1 cellular context compared by ENCODE assay signal in genomic region chr6:43052842-43053544, GRCh38.
TF ChIP-seq lines count a peak whose summit lies in the region.

No MANE protein-coding gene starts in this region.

TF ChIP-seq in A549, 52 proteins besides CTCF, POLR2A, EP300 and RAD21 (continued from another document):
- TF ChIP-seq USF2 (IDR thresholded peaks at IDR 0.05) = no peak
- TF ChIP-seq TFCP2L1 (CRISPR knock-in tag; IDR thresholded peaks at IDR 0.05) = no peak
- no peak for TF ChIP-seq MAZ (IDR thresholded peaks at IDR 0.05; ENCODE audit: borderline replicate concordance, low read depth, low read length)
- no peak for TF ChIP-seq HOXB5 (CRISPR knock-in tag; IDR thresholded peaks at IDR 0.05)
- TF ChIP-seq ZFP36 (IDR thresholded peaks at IDR 0.05; ENCODE audit: borderline replicate concordance, partially characterized antibody) = no peak
- no peak for TF ChIP-seq E2F6 (IDR thresholded peaks at IDR 0.05; ENCODE audit: borderline replicate concordance, low read depth)
- TF ChIP-seq BHLHE40 (IDR thresholded peaks at IDR 0.05; ENCODE audit: low read depth, low read length) = no peak
- no peak for TF ChIP-seq FOSB (CRISPR knock-in tag; IDR thresholded peaks at IDR 0.05)
- no peak for TF ChIP-seq CHD4 (IDR thresholded peaks at IDR 0.05; ENCODE audit: borderline replicate concordance)
- no peak for TF ChIP-seq MYC (IDR thresholded peaks at IDR 0.05; ENCODE audit: borderline replicate concordance, low read length)
- no peak for TF ChIP-seq SMC3 (IDR thresholded peaks at IDR 0.05)
- TF ChIP-seq CBX2 (IDR thresholded peaks at IDR 0.05; ENCODE audit: borderline replicate concordance, low read depth) = no peak
- TF ChIP-seq, protein P1, sequence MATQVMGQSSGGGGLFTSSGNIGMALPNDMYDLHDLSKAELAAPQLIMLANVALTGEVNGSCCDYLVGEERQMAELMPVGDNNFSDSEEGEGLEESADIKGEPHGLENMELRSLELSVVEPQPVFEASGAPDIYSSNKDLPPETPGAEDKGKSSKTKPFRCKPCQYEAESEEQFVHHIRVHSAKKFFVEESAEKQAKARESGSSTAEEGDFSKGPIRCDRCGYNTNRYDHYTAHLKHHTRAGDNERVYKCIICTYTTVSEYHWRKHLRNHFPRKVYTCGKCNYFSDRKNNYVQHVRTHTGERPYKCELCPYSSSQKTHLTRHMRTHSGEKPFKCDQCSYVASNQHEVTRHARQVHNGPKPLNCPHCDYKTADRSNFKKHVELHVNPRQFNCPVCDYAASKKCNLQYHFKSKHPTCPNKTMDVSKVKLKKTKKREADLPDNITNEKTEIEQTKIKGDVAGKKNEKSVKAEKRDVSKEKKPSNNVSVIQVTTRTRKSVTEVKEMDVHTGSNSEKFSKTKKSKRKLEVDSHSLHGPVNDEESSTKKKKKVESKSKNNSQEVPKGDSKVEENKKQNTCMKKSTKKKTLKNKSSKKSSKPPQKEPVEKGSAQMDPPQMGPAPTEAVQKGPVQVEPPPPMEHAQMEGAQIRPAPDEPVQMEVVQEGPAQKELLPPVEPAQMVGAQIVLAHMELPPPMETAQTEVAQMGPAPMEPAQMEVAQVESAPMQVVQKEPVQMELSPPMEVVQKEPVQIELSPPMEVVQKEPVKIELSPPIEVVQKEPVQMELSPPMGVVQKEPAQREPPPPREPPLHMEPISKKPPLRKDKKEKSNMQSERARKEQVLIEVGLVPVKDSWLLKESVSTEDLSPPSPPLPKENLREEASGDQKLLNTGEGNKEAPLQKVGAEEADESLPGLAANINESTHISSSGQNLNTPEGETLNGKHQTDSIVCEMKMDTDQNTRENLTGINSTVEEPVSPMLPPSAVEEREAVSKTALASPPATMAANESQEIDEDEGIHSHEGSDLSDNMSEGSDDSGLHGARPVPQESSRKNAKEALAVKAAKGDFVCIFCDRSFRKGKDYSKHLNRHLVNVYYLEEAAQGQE (IDR thresholded peaks at IDR 0.05) = no peak
- TF ChIP-seq NFE2L2 (conservative IDR thresholded peaks at IDR 0.05; ENCODE audit: low read length) = no peak
- TF ChIP-seq RARB (CRISPR knock-in tag; IDR thresholded peaks at IDR 0.05) = no peak
- no peak for TF ChIP-seq RNF2 (IDR thresholded peaks at IDR 0.05; ENCODE audit: borderline replicate concordance, low read depth)
- TF ChIP-seq, protein P2, sequence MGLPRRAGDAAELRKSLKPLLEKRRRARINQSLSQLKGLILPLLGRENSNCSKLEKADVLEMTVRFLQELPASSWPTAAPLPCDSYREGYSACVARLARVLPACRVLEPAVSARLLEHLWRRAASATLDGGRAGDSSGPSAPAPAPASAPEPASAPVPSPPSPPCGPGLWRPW (IDR thresholded peaks at IDR 0.05) = no peak
